Comparison of ENCODE assay signal across 25 cellular contexts in genomic region chr5:172466062-172466461, GRCh38.
"Had no signal": no experiment of that assay in that cellular context is flagged by ENCODE, and none has a peak within 500 bp of the region (broad histone marks: within the 10 kb centered on the region; RNA-seq: fewer than 3 reads in every experiment).

No MANE protein-coding gene starts in this region.

- ATAC-seq: activated CD4-positive, CD25-positive, alpha-beta regulatory T cell treated with anti-CD3 and anti-CD28 coated beads, Interleukin-2, amount 50 U/mL, for 24 hours; activated CD8-positive, alpha-beta T cell treated with anti-CD3 and anti-CD28 coated beads, Interleukin-2, amount 10 ng/mL, durations not matched to agents 7 days and 5 days; Panc1 had no signal

- DNase-seq: activated CD4-positive, alpha-beta T cell treated with anti-CD3 and anti-CD28 coated beads for 48 hours; activated CD4-positive, alpha-beta T cell treated with anti-CD3 and anti-CD28 coated beads, Interleukin-2, amount 50 U/mL, for 4 hours; activated CD8-positive, alpha-beta memory T cell treated with anti-CD3 and anti-CD28 coated beads, Interleukin-2, amount 50 U/mL, for 48 hours; activated CD8-positive, alpha-beta T cell treated with anti-CD3 and anti-CD28 coated beads, Interleukin-2, amount 10 ng/mL, durations not matched to agents 7 days and 5 days; activated naive CD4-positive, alpha-beta T cell treated with anti-CD3 and anti-CD28 coated beads, Interleukin-2, amount 50 U/mL, for 16 hours; activated naive CD8-positive, alpha-beta T cell treated with anti-CD3 and anti-CD28 coated beads, Interleukin-2, amount 10 ng/mL, durations not matched to agents 7 days and 5 days; activated T-cell treated with anti-CD3 and anti-CD28 coated beads, Interleukin-2, amount 50 U/mL, for 1 hour; adrenal gland; anterior cingulate cortex; caudate nucleus; Kasumi-1; KBM-7; NCI-H146; NCI-H187 treated with DMSO at 0.1 percent for 48 hours; NCI-H2081 treated with DMSO at 0.1 percent for 48 hours; NCI-H446; NCI-H524; NCI-H748 treated with DMSO at 0.1 percent for 48 hours; NK-92 treated with Interleukin-12 subunit alpha and Interleukin-12 subunit beta, amount 100 ng/mL, for 24 hours; OCI-M1; RPMI8226; SHP77 treated with DMSO at 0.1 percent for 48 hours had no signal

- H3K4me3 ChIP-seq: adrenal gland had no signal

- H3K36me3 ChIP-seq: adrenal gland had no signal

- H3K4me1 ChIP-seq: adrenal gland had no signal

- H3K36me3 Mint-ChIP-seq: activated naive CD8-positive, alpha-beta T cell treated with anti-CD3 and anti-CD28 coated beads, Interleukin-2, amount 10 ng/mL, durations not matched to agents 7 days and 5 days had no signal

- H3K9me3 Mint-ChIP-seq: T-helper 1 cell treated with Interleukin-12 subunit alpha and Interleukin-12 subunit beta and Interleukin-4 antibody, amounts not matched to agents 30 μg/mL and 1 μg/mL, for 36 hours had no signal

- H3K4me3 Mint-ChIP-seq: activated CD8-positive, alpha-beta T cell treated with anti-CD3 and anti-CD28 coated beads, Interleukin-2, amount 10 ng/mL, durations not matched to agents 7 days and 5 days; activated naive CD8-positive, alpha-beta T cell treated with anti-CD3 and anti-CD28 coated beads, Interleukin-2, amount 10 ng/mL, durations not matched to agents 7 days and 5 days; T-helper 1 cell treated with Interleukin-12 subunit alpha and Interleukin-12 subunit beta and Interleukin-4 antibody, amounts not matched to agents 30 μg/mL and 1 μg/mL, for 36 hours had no signal

- H3K27ac ChIP-seq: adrenal gland had no signal

- H3K27ac Mint-ChIP-seq: activated CD8-positive, alpha-beta T cell treated with anti-CD3 and anti-CD28 coated beads, Interleukin-2, amount 10 ng/mL, durations not matched to agents 7 days and 5 days; activated naive CD8-positive, alpha-beta T cell treated with anti-CD3 and anti-CD28 coated beads, Interleukin-2, amount 10 ng/mL, durations not matched to agents 7 days and 5 days; T-helper 1 cell treated with Interleukin-12 subunit alpha and Interleukin-12 subunit beta and Interleukin-4 antibody, amounts not matched to agents 30 μg/mL and 1 μg/mL, for 36 hours had no signal

- H3K27me3 ChIP-seq: adrenal gland had no signal
